ENCODE assay signal across 15 cellular contexts in genomic region chr11:22554221-22554620, GRCh38.
DNase-seq lines count a peak whose midpoint lies in the region; ATAC-seq and TF ChIP-seq lines count a peak whose summit lies in the region.
"Had no signal": no experiment of that assay in that cellular context is flagged by ENCODE, and none has a peak within 500 bp of the region (broad histone marks: within the 10 kb centered on the region; RNA-seq: fewer than 3 reads in every experiment).

No MANE protein-coding gene starts in this region.

- H3K4me1 Mint-ChIP-seq in activated naive CD4-positive, alpha-beta T cell treated with anti-CD3 and anti-CD28 coated beads for 36 hours (ENCODE audit: low read depth) = peaks cover 12% of the 10 kb centered on the region
- H3K4me1 Mint-ChIP-seq in stimulated activated naive B cell treated with anti-CD40 and anti-IgM and Interleukin-4, amounts not matched to agents 10 μg/mL and 1 μg/mL and 100 μg/mL, for 72 hours = peaks cover 0 to 5% of the 10 kb centered on the region in 2 donors
- H3K4me1 Mint-ChIP-seq in osteocyte (ENCODE audit: unreplicated experiment) = no peaks in the 10 kb centered on the region
- H3K4me1 Mint-ChIP-seq: activated B cell treated with CpG ODN at 0.5 μM for 24 hours, immature natural killer cell had no signal

- intact Hi-C loops in activated naive CD4-positive, alpha-beta T cell treated with anti-CD3 and anti-CD28 coated beads for 36 hours (cut with micrococcal nuclease) = no loop called here

- no peak for TF ChIP-seq CTCF in osteocyte (IDR thresholded peaks at IDR 0.05)

- H3K4me3 Mint-ChIP-seq in activated naive CD4-positive, alpha-beta T cell treated with anti-CD3 and anti-CD28 coated beads for 36 hours = no peak overlapping the region
- H3K4me3 Mint-ChIP-seq in stimulated activated naive B cell treated with anti-CD40 and anti-IgM and Interleukin-4, amounts not matched to agents 10 μg/mL and 1 μg/mL and 100 μg/mL, for 72 hours = no peak overlapping the region
- H3K4me3 Mint-ChIP-seq in osteocyte (ENCODE audit: unreplicated experiment) = no peak overlapping the region
- H3K4me3 Mint-ChIP-seq: activated B cell treated with CpG ODN at 0.5 μM for 24 hours, immature natural killer cell had no signal

- no peaks in the 10 kb centered on the region for H3K36me3 Mint-ChIP-seq in activated naive CD4-positive, alpha-beta T cell treated with anti-CD3 and anti-CD28 coated beads for 36 hours (ENCODE audit: low read depth)
- H3K36me3 Mint-ChIP-seq in stimulated activated naive B cell treated with anti-CD40 and anti-IgM and Interleukin-4, amounts not matched to agents 10 μg/mL and 1 μg/mL and 100 μg/mL, for 72 hours = no peaks in the 10 kb centered on the region
- H3K36me3 Mint-ChIP-seq in osteocyte (ENCODE audit: unreplicated experiment) = no peaks in the 10 kb centered on the region
- H3K36me3 Mint-ChIP-seq: immature natural killer cell had no signal

- CTCF ChIA-PET in activated naive CD4-positive, alpha-beta T cell treated with anti-CD3 and anti-CD28 coated beads for 36 hours (lab: Charles Lee) = interaction anchor here (2.2 kb wide), 1 partner anchor 234 kb away, joined by 5 read pairs; no protein-coding TSS in a partner anchor

- H3K27ac Mint-ChIP-seq in activated naive CD4-positive, alpha-beta T cell treated with anti-CD3 and anti-CD28 coated beads for 36 hours = no peak overlapping the region
- H3K27ac Mint-ChIP-seq in stimulated activated naive B cell treated with anti-CD40 and anti-IgM and Interleukin-4, amounts not matched to agents 10 μg/mL and 1 μg/mL and 100 μg/mL, for 72 hours = no peak overlapping the region
- no peak overlapping the region for H3K27ac Mint-ChIP-seq in osteocyte (ENCODE audit: unreplicated experiment)
- H3K27ac Mint-ChIP-seq: activated B cell treated with CpG ODN at 0.5 μM for 24 hours, immature natural killer cell had no signal

- ATAC-seq in GM21723 (IDR thresholded peaks at IDR 0.05; ENCODE audit: unreplicated experiment) (peak; percentile 84), HG03135 (IDR thresholded peaks at IDR 0.05; ENCODE audit: unreplicated experiment) (peak; percentile 89)
- peak; percentile 66 to 77 for ATAC-seq in stimulated activated naive B cell treated with anti-CD40 and anti-IgM and Interleukin-4, amounts not matched to agents 10 μg/mL and 1 μg/mL and 100 μg/mL, for 72 hours (replicated peaks)

- DNase-seq in activated naive CD4-positive, alpha-beta T cell treated with anti-CD3 and anti-CD28 coated beads for 36 hours = peak; percentile 8
- no peak for DNase-seq in activated naive CD4-positive, alpha-beta T cell (lab: John Stamatoyannopoulos, UW)
- DNase-seq in stimulated activated naive B cell treated with anti-CD40 and anti-IgM and Interleukin-4, amounts not matched to agents 10 μg/mL and 1 μg/mL and 100 μg/mL, for 72 hours = no peak
- no peak for DNase-seq in osteocyte (ENCODE audit: extremely low spot score, unreplicated experiment)
- no peak for DNase-seq in A172 (ENCODE audit: low spot score)
- DNase-seq in NCI-H146 (lab: John Stamatoyannopoulos, UW) = no peak
- DNase-seq: activated B cell treated with CpG ODN at 0.5 μM for 24 hours; activated naive CD4-positive, alpha-beta T cell treated with Interleukin-2 at 50 U/mL for 16 hours; EL; H7; immature natural killer cell; NCI-H524 treated with DMSO at 0.1 percent for 48 hours; SIG-M5 had no signal

- no peaks in the 10 kb centered on the region for H3K9me3 Mint-ChIP-seq in activated naive CD4-positive, alpha-beta T cell treated with anti-CD3 and anti-CD28 coated beads for 36 hours
- H3K9me3 Mint-ChIP-seq in stimulated activated naive B cell treated with anti-CD40 and anti-IgM and Interleukin-4, amounts not matched to agents 10 μg/mL and 1 μg/mL and 100 μg/mL, for 72 hours = no peaks in the 10 kb centered on the region
- H3K9me3 Mint-ChIP-seq in osteocyte (ENCODE audit: unreplicated experiment) = no peaks in the 10 kb centered on the region
- H3K9me3 Mint-ChIP-seq: activated B cell treated with CpG ODN at 0.5 μM for 24 hours, immature natural killer cell had no signal

- peaks cover 17% of the 10 kb centered on the region for H3K27me3 Mint-ChIP-seq in activated naive CD4-positive, alpha-beta T cell treated with anti-CD3 and anti-CD28 coated beads for 36 hours (ENCODE audit: low read depth)
- peaks cover 4 to 5% of the 10 kb centered on the region in 2 donors for H3K27me3 Mint-ChIP-seq in stimulated activated naive B cell treated with anti-CD40 and anti-IgM and Interleukin-4, amounts not matched to agents 10 μg/mL and 1 μg/mL and 100 μg/mL, for 72 hours
- no peaks in the 10 kb centered on the region for H3K27me3 Mint-ChIP-seq in osteocyte (ENCODE audit: unreplicated experiment)
- H3K27me3 Mint-ChIP-seq: activated B cell treated with CpG ODN at 0.5 μM for 24 hours had no signal
